25 cellular contexts compared by ENCODE assay signal in the genomic region with DNA sequence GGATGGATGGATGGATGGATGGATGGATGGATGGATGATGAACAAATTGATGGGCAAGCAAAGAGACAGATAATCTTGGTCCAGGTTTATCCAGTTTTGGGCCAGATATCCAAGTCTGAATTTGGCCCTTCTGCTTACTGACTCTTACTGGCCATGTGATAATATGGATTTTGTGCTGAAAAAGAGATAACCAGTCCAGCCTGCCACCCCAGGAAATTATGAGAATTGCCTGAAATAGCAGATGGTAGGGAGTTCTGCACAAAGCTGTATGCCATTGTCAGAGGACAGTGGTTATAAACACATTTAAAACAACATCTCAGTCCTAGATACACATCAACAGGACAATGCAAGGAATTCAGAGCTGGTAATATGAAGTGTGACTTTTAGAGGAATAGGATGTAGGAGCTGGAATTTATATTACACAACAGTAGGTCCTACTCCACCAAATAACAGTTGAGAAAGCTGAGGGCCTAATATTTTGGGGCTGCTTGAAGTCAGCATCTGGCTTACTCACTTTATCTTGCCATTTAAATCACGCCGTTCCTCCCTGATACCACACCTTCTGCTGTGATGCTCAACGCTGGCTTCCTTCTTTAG. TPM values are rescaled to one million over a fixed set of nuclear protein-coding genes. Genes with fewer than 3 reads are reported as not detected.
"Had no signal": no experiment of that assay in that cellular context is flagged by ENCODE, and none has a peak within 500 bp of the region (broad histone marks: within the 10 kb centered on the region; RNA-seq: fewer than 3 reads in every experiment).

No MANE protein-coding gene starts in this region.

- H3K4me1 ChIP-seq: SJSA1 had no signal

- H3K4me2 ChIP-seq: KMS-11 had no signal

- H3K27ac Mint-ChIP-seq: IgD-negative memory B cell had no signal

- H3K27ac ChIP-seq: HL-60, KMS-11, SJSA1, SK-N-MC had no signal

- ATAC-seq: K562 had no signal

- H3K9ac ChIP-seq: KMS-11 had no signal

- H3K9me3 Mint-ChIP-seq: IgD-negative memory B cell had no signal

- DNase-seq: Kasumi-1, MM.1S, NCI-H1092 treated with DMSO at 0.1 percent for 48 hours, NCI-H1436, NCI-H187, NCI-H2029, NCI-H2081 treated with DMSO at 0.1 percent for 48 hours, NCI-H2171, NCI-H226, NCI-H446, NCI-H510A, NCI-H524 treated with DMSO at 0.1 percent for 48 hours, NCI-H69, NCI-H774, Right ventricle myocardium superior, RPMI8226, SIG-M5 had no signal

- FAIRE-seq: HTR-8/SVneo, K562, RCC 7860 had no signal

- H3K9me3 ChIP-seq: SJSA1 had no signal

- H3K36me3 ChIP-seq: SJSA1 had no signal

- H3K4me3 Mint-ChIP-seq: IgD-negative memory B cell had no signal

- H3K4me3 ChIP-seq: K562, SJSA1, SK-N-MC had no signal

RNA-seq across cellular contexts. Expression of a gene that starts 9.0 kb away (rescaled TPM):
- total RNA-seq: K562, Right ventricle myocardium superior had no signal
- polyA plus RNA-seq: IgD-negative memory B cell, K562 had no signal
